23 cellular contexts compared by ENCODE assay signal in genomic region chr4:109077486-109077885, GRCh38.
DNase-seq lines count a peak whose midpoint lies in the region; ATAC-seq, FAIRE-seq and TF ChIP-seq lines count a peak whose summit lies in the region.
"Had no signal": no experiment of that assay in that cellular context is flagged by ENCODE, and none has a peak within 500 bp of the region (broad histone marks: within the 10 kb centered on the region; RNA-seq: fewer than 3 reads in every experiment).

No MANE protein-coding gene starts in this region.

- no peak overlapping the region for H3K4me3 Mint-ChIP-seq in MCF 10A (ENCODE audit: unreplicated experiment)
- H3K4me3 Mint-ChIP-seq: CD8-positive, alpha-beta T cell had no signal

- H3K4me3 ChIP-seq in mammary epithelial cell (replicated peaks in 1 of 3; ENCODE audit: insufficient read depth in 1 of 3, low read depth in 2 of 3, low read length in 3 of 3): no peak overlapping the region
- no peak overlapping the region for H3K4me3 ChIP-seq in choroid plexus epithelial cell (ENCODE audit: low read depth, low read length)
- H3K4me3 ChIP-seq in subcutaneous abdominal adipose tissue (ENCODE audit: low read depth in 1 of 5, low read length in 5 of 5): no peak overlapping the region
- no peak overlapping the region for H3K4me3 ChIP-seq in pancreas
- H3K4me3 ChIP-seq: BLaER1 had no signal

- H3K79me2 ChIP-seq in mammary epithelial cell (ENCODE audit: insufficient read depth, low read length): no peaks in the 10 kb centered on the region

- no peaks in the 10 kb centered on the region for H3K27me3 Mint-ChIP-seq in MCF 10A (ENCODE audit: insufficient read depth, unreplicated experiment)

- no peak overlapping the region for H3K4me2 ChIP-seq in mammary epithelial cell (ENCODE audit: insufficient read depth, low read depth, low read length)
- H3K4me2 ChIP-seq: BLaER1 had no signal

- H3K36me3 ChIP-seq in mammary epithelial cell (ENCODE audit: insufficient read depth, low read length) (no peaks in the 10 kb centered on the region), subcutaneous abdominal adipose tissue (ENCODE audit: control insufficient read depth in 5 of 5, insufficient read depth in 5 of 5, low read length in 5 of 5) (no peaks in the 10 kb centered on the region), pancreas (no peaks in the 10 kb centered on the region)
- H3K36me3 ChIP-seq: BLaER1 had no signal

- no peaks in the 10 kb centered on the region for H3K9me3 ChIP-seq in mammary epithelial cell (replicated peaks; ENCODE audit: insufficient read depth, low read length)
- no peaks in the 10 kb centered on the region for H3K9me3 ChIP-seq in subcutaneous abdominal adipose tissue (ENCODE audit: control insufficient read depth in 5 of 5, low read length in 5 of 5)
- H3K9me3 ChIP-seq in pancreas: no peaks in the 10 kb centered on the region

- POLR2A ChIA-PET in MCF 10A (lab: Yijun Ruan, JAX): interaction anchor here (0.6 to 1.2 kb wide), 2 partner anchors 68 to 115 kb away, joined by 3 to 5 read pairs; no protein-coding TSS in a partner anchor

- 68% methylated on average over 3 of the region's 3 CpGs for WGBS in mammary epithelial cell (ENCODE audit: low coverage, missing lambda C conversion rate)
- WGBS in pancreas, 2 donors: 71 to 83% methylated on average over 3 of the region's 3 CpGs

- no peaks in the 10 kb centered on the region for H3K36me3 Mint-ChIP-seq in MCF 10A (ENCODE audit: insufficient read depth, unreplicated experiment)
- H3K36me3 Mint-ChIP-seq: CD8-positive, alpha-beta T cell had no signal

- BruUV-seq in MCF 10A (replicated peaks; lab: Mats Ljungman, UMichigan) (no TSS peak), mammary epithelial cell (replicated peaks; lab: Mats Ljungman, UMichigan) (no TSS peak)

- H4K20me1 ChIP-seq in mammary epithelial cell (ENCODE audit: insufficient read depth, low read length): no peaks in the 10 kb centered on the region
- H4K20me1 ChIP-seq: BLaER1 had no signal

- H3K27ac ChIP-seq in mammary epithelial cell (ENCODE audit: insufficient read depth, low read depth, low read length) (no peak overlapping the region), subcutaneous abdominal adipose tissue (ENCODE audit: low read depth, low read length) (peak overlapping the region; percentile 38), pancreas (no peak overlapping the region)
- H3K27ac ChIP-seq: BLaER1 had no signal

- intact Hi-C loops in MCF 10A (cut with micrococcal nuclease): loop anchor here (5.0 to 10.0 kb wide), 3 partner anchors 83 to 245 kb away; no protein-coding TSS in a partner anchor
- intact Hi-C loops in mammary epithelial cell (cut with micrococcal nuclease): loop anchor here (10.0 kb wide), 2 partner anchors 217 to 327 kb away; no protein-coding TSS in a partner anchor
- intact Hi-C loops in pancreas (cut with DNase I): no loop called here

- TF ChIP-seq CTCF in MCF 10A (IDR thresholded peaks at IDR 0.05; ENCODE audit: unreplicated experiment) (no peak), mammary epithelial cell (conservative IDR thresholded peaks at IDR 0.05 in 1 of 2, IDR thresholded peaks at IDR 0.05 in 1 of 2; ENCODE audit: extremely low read depth in 1 of 2, insufficient read depth in 1 of 2, low read depth in 1 of 2, low read length in 2 of 2) (no peak), choroid plexus epithelial cell (conservative IDR thresholded peaks at IDR 0.05; ENCODE audit: low read depth, low read length) (no peak), pancreas (IDR thresholded peaks at IDR 0.05) (no peak)

- H3K9ac ChIP-seq in mammary epithelial cell (ENCODE audit: insufficient read depth, low read length) (no peak overlapping the region), subcutaneous abdominal adipose tissue (ENCODE audit: low read length in 5 of 5) (peak overlapping the region in 1 of 5 donors; percentile 16)
- H3K9ac ChIP-seq: BLaER1 had no signal

- ATAC-seq in GM18861 (IDR thresholded peaks at IDR 0.05; ENCODE audit: unreplicated experiment): no peak
- ATAC-seq in pancreas: no peak
- ATAC-seq: CD8-positive, alpha-beta T cell; HCT116; PC-3 had no signal

- H3K4me1 Mint-ChIP-seq in MCF 10A (ENCODE audit: insufficient read depth, unreplicated experiment): peaks cover 23% of the 10 kb centered on the region

- H3K4me1 ChIP-seq in mammary epithelial cell (ENCODE audit: insufficient read depth, low read length) (no peaks in the 10 kb centered on the region), subcutaneous abdominal adipose tissue (ENCODE audit: control insufficient read depth in 5 of 5, insufficient read depth in 5 of 5, low read length in 5 of 5) (peaks cover 4 to 27% (median 13%) of the 10 kb centered on the region in 5 donors), pancreas (no peaks in the 10 kb centered on the region)
- H3K4me1 ChIP-seq: BLaER1 had no signal

- no peaks in the 10 kb centered on the region for H3K9me3 Mint-ChIP-seq in MCF 10A (ENCODE audit: unreplicated experiment)
- H3K9me3 Mint-ChIP-seq: CD8-positive, alpha-beta T cell had no signal

- CTCF ChIA-PET in MCF 10A (lab: Yijun Ruan, JAX): interaction anchor here (0.6 kb wide), 1 partner anchor 350 kb away, joined by 3 read pairs; no protein-coding TSS in a partner anchor
- CTCF ChIA-PET in mammary epithelial cell (lab: Charles Lee; ENCODE audit: low non-redundant PET): no interaction called here

- no peak for FAIRE-seq in pancreas (lab: Jason Lieb, UNC)
- FAIRE-seq: GM12891 had no signal

- no peaks in the 10 kb centered on the region for H3K27me3 ChIP-seq in mammary epithelial cell (ENCODE audit: insufficient read depth, low read length)
- no peaks in the 10 kb centered on the region for H3K27me3 ChIP-seq in subcutaneous abdominal adipose tissue (ENCODE audit: control insufficient read depth in 5 of 5, insufficient read depth in 4 of 5, low read length in 5 of 5)
- no peaks in the 10 kb centered on the region for H3K27me3 ChIP-seq in pancreas
- H3K27me3 ChIP-seq: BLaER1 had no signal

- dilution Hi-C loops in mammary epithelial cell (cut with HindIII; ENCODE audit: low sequenced_read_pairs): no loop called here

- peak; percentile 46 for DNase-seq in MCF 10A (ENCODE audit: unreplicated experiment)
- DNase-seq in mammary epithelial cell: no peak
- DNase-seq in choroid plexus epithelial cell (ENCODE audit: low read depth): peak; percentile 67
- DNase-seq in iris pigment epithelial cell (ENCODE audit: low read depth): peak; percentile 35
- DNase-seq in KBM-7: no peak
- no peak for DNase-seq in pancreas
- DNase-seq: 8988T; Calu3; CD8-positive, alpha-beta T cell; EL; GOT3; NCI-H1417; NCI-H187 treated with DMSO at 0.1 percent for 48 hours; NCI-H345; NCI-H524 treated with DMSO at 0.1 percent for 48 hours; PC-3; RPMI8226; SIG-M5 had no signal

- no peak overlapping the region for H2AFZ ChIP-seq in mammary epithelial cell (ENCODE audit: low read depth, low read length)

- H3K27ac Mint-ChIP-seq in MCF 10A (ENCODE audit: low read depth, unreplicated experiment): no peak overlapping the region
- H3K27ac Mint-ChIP-seq: CD8-positive, alpha-beta T cell had no signal

- in situ Hi-C loops in mammary epithelial cell (cut with MboI; ENCODE audit: low sequenced_read_pairs in 2 of 2) (no loop called here), KBM-7 (cut with MboI; ENCODE audit: low pct_unique_long_range_greater_than_20kb, low sequenced_read_pairs) (no loop called here)

Comparison
In these comparisons a context has a peak if more than half of its experiments do, and no peak if none do; other contexts are left out.
1. DNase-seq: peak in MCF 10A (single experiment), choroid plexus epithelial cell (single experiment) and iris pigment epithelial cell (single experiment); none in mammary epithelial cell (single experiment), KBM-7 (single experiment) and pancreas (0 of 6).
2. intact Hi-C loops: an anchor here in MCF 10A (5.0 to 10.0 kb wide) and mammary epithelial cell (10.0 kb wide); none called in pancreas.